In the genomic region with DNA sequence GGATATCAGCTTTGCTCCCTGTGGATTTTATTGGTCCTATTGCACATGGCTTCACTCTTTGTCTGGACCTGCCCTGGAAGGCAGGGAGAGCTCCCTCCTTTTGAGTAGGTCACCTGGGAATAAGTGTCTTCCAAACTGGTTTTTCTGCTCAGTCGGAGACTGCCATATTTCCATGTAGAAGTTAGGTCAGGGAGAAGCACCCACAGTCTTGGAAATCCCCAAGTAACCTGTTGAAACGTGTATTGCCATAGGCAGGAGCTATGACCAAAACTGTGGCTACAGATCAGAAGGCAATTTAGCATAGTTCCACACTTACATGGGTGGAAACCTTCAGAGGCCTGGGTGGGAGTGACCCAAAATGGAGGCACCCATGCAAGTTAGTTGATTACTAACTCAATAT, we compare ENCODE assay signal across 28 cellular contexts. TPM values are rescaled to one million over a fixed set of nuclear protein-coding genes. Genes with fewer than 3 reads are reported as not detected.
DNase-seq lines count a peak whose midpoint lies in the region; ATAC-seq, FAIRE-seq and TF ChIP-seq lines count a peak whose summit lies in the region.
"Had no signal": no experiment of that assay in that cellular context is flagged by ENCODE, and none has a peak within 500 bp of the region (broad histone marks: within the 10 kb centered on the region; RNA-seq: fewer than 3 reads in every experiment).

No MANE protein-coding gene starts in this region.

- no peaks in the 10 kb centered on the region for H3K9me1 ChIP-seq in keratinocyte (ENCODE audit: control insufficient read depth, extremely low read depth, insufficient read depth, low read length)

- dilution Hi-C loops in keratinocyte (cut with MboI; ENCODE audit: extremely low pct_ligation_motif_present, low sequenced_read_pairs): no loop called here

- H3K27ac ChIP-seq in keratinocyte (ENCODE audit: control insufficient read depth, insufficient read depth, low read length): peak overlapping the region; percentile 74
- H3K27ac ChIP-seq in tibial artery: peak overlapping the region; percentile 24 to 96
- peak overlapping the region in 1 of 2 donors; percentile 40 for H3K27ac ChIP-seq in aorta (ENCODE audit: low read depth in 1 of 2, low read length in 2 of 2)
- H3K27ac ChIP-seq: 22Rv1, BLaER1, GM23248, SJCRH30 had no signal

- H3K36me3 Mint-ChIP-seq in activated naive CD4-positive, alpha-beta T cell treated with anti-CD3 and anti-CD28 coated beads, Interleukin-2, amount 50 U/mL, for 72 hours: peaks cover 0 to 5% of the 10 kb centered on the region in 2 donors

- H3K4me3 ChIP-seq in bronchial epithelial cell (ENCODE audit: low read depth, low read length) (no peak overlapping the region), keratinocyte (ENCODE audit: control insufficient read depth in 2 of 3, extremely low read depth in 1 of 3, insufficient read depth in 2 of 3, low read depth in 1 of 3, low read length in 3 of 3) (no peak overlapping the region), tibial artery (no peak overlapping the region), aorta (ENCODE audit: low read length in 2 of 2) (no peak overlapping the region)
- H3K4me3 ChIP-seq: BLaER1, GM23248, K562, SJCRH30 had no signal

- DNase-seq in DMS53 (lab: John Stamatoyannopoulos, UW) (peak; percentile 20), DMS53 treated with DMSO at 0.1 percent for 48 hours (lab: John Stamatoyannopoulos, UW; ENCODE audit: unreplicated experiment) (no peak), bronchial epithelial cell (ENCODE audit: low read depth) (peak; percentile 99), keratinocyte (ENCODE audit: low read depth, low spot score) (peak; percentile 78), tibial artery (no peak), aorta (no peak)
- no peak for DNase-seq in activated naive CD4-positive, alpha-beta T cell treated with anti-CD3 and anti-CD28 coated beads, Interleukin-2, amount 50 U/mL, for 72 hours (ENCODE audit: low spot score in 2 of 2)
- DNase-seq: ACHN; CD4-positive, alpha-beta T cell; COR-L47; DND-41; HCEC 1CT; MM.1S; NCI-H1048; NCI-H1417 treated with DMSO at 0.1 percent for 48 hours; NCI-H187; NCI-H226; NCI-H774; NK-92 treated with Interleukin-12 subunit alpha and Interleukin-12 subunit beta, amount 100 ng/mL, for 24 hours; SJCRH30 had no signal

- ATAC-seq in aorta (ENCODE audit: low FRiP score): no peak
- no peak for ATAC-seq in activated naive CD4-positive, alpha-beta T cell treated with anti-CD3 and anti-CD28 coated beads, Interleukin-2, amount 50 U/mL, for 72 hours
- ATAC-seq in HG02642 (IDR thresholded peaks at IDR 0.05; ENCODE audit: poor library complexity, unreplicated experiment): no peak
- ATAC-seq: HepG2, K562, Panc1 had no signal

- H3K9ac ChIP-seq in keratinocyte (ENCODE audit: control insufficient read depth, extremely low read depth, insufficient read depth, low read length): peak overlapping the region; percentile 20
- H3K9ac ChIP-seq: BLaER1, GM23248 had no signal

- no peaks in the 10 kb centered on the region for H3K9me3 Mint-ChIP-seq in activated naive CD4-positive, alpha-beta T cell treated with anti-CD3 and anti-CD28 coated beads, Interleukin-2, amount 50 U/mL, for 72 hours
- H3K9me3 Mint-ChIP-seq: CD4-positive, alpha-beta T cell had no signal

- FAIRE-seq in bronchial epithelial cell (lab: Jason Lieb, UNC) (no peak), keratinocyte (lab: Jason Lieb, UNC) (peak; percentile 97)
- FAIRE-seq: GM12892, HepG2, K562 had no signal

- H3K4me2 ChIP-seq in keratinocyte (ENCODE audit: control insufficient read depth, extremely low read depth, insufficient read depth, low read depth, low read length): peak overlapping the region; percentile 80
- H3K4me2 ChIP-seq: BLaER1 had no signal

- H3K36me3 ChIP-seq in bronchial epithelial cell (ENCODE audit: control insufficient read depth, insufficient read depth, low read length) (no peaks in the 10 kb centered on the region), keratinocyte (ENCODE audit: control insufficient read depth in 2 of 2, extremely low read depth in 1 of 2, insufficient read depth in 2 of 2, low read length in 2 of 2) (no peaks in the 10 kb centered on the region), tibial artery (no peaks in the 10 kb centered on the region), aorta (ENCODE audit: control insufficient read depth in 1 of 2, insufficient read depth in 2 of 2, low read length in 1 of 2) (no peaks in the 10 kb centered on the region)
- H3K36me3 ChIP-seq: BLaER1, SJCRH30 had no signal

- H3K27ac Mint-ChIP-seq in activated naive CD4-positive, alpha-beta T cell treated with anti-CD3 and anti-CD28 coated beads, Interleukin-2, amount 50 U/mL, for 72 hours: no peak overlapping the region
- H3K27ac Mint-ChIP-seq: CD4-positive, alpha-beta T cell had no signal

- H3K79me2 ChIP-seq in keratinocyte (ENCODE audit: control insufficient read depth, insufficient read depth, low read length): peaks cover 13% of the 10 kb centered on the region

- H3K4me1 ChIP-seq in keratinocyte (ENCODE audit: control insufficient read depth, extremely low read depth, insufficient read depth, low read length): peaks cover 77% of the 10 kb centered on the region
- peaks cover 0 to 65% (median 42%) of the 10 kb centered on the region in 4 donors for H3K4me1 ChIP-seq in tibial artery
- peaks cover 4 to 18% of the 10 kb centered on the region in 2 donors for H3K4me1 ChIP-seq in aorta (ENCODE audit: control insufficient read depth in 1 of 2, insufficient read depth in 2 of 2, low read length in 2 of 2)

- intact Hi-C loops in tibial artery (cut with DNase I; ENCODE audit: low total_unique reads): loop anchor here (10.0 kb wide), 2 partner anchors 152 to 302 kb away; partner anchors contain the start of gene GADD45A
- intact Hi-C loops in aorta (cut with DNase I): loop anchor here in 1 of 2 donors (10.0 kb wide), 2 partner anchors 132 to 388 kb away; no protein-coding TSS in a partner anchor

- TF ChIP-seq CTCF in bronchial epithelial cell (IDR thresholded peaks at IDR 0.05; ENCODE audit: insufficient read depth, low read length, severe bottlenecking) (no peak), keratinocyte (optimal IDR thresholded peaks at IDR 0.05 in 1 of 3, IDR thresholded peaks at IDR 0.05 in 1 of 3, conservative IDR thresholded peaks at IDR 0.05 in 1 of 3; ENCODE audit: extremely low read depth in 1 of 3, insufficient read depth in 2 of 3, low read length in 3 of 3) (no peak), tibial artery (IDR thresholded peaks at IDR 0.05) (no peak)

- no peaks in the 10 kb centered on the region for H4K20me1 ChIP-seq in keratinocyte (ENCODE audit: control insufficient read depth, extremely low read depth, insufficient read depth, low read length)

- H3K9me3 ChIP-seq in keratinocyte (ENCODE audit: control insufficient read depth, low read depth, low read length): no peaks in the 10 kb centered on the region
- no peaks in the 10 kb centered on the region for H3K9me3 ChIP-seq in tibial artery
- no peaks in the 10 kb centered on the region for H3K9me3 ChIP-seq in aorta (ENCODE audit: control insufficient read depth, low read length)
- H3K9me3 ChIP-seq: BLaER1, SJCRH30 had no signal

- 79 to 88% methylated on average over 2 of the region's 2 CpGs for WGBS in aorta, 2 donors

- no peaks in the 10 kb centered on the region for H3K27me3 ChIP-seq in bronchial epithelial cell (ENCODE audit: control insufficient read depth, insufficient read depth, low read length)
- H3K27me3 ChIP-seq in keratinocyte (ENCODE audit: control insufficient read depth, extremely low read depth, insufficient read depth, low read length): no peaks in the 10 kb centered on the region
- no peaks in the 10 kb centered on the region for H3K27me3 ChIP-seq in tibial artery
- H3K27me3 ChIP-seq in aorta (ENCODE audit: control insufficient read depth in 1 of 2, insufficient read depth in 2 of 2, low read length in 1 of 2): no peaks in the 10 kb centered on the region
- H3K27me3 ChIP-seq: SJCRH30 had no signal

- H2AFZ ChIP-seq in keratinocyte (ENCODE audit: control insufficient read depth, low read length): no peak overlapping the region
- H2AFZ ChIP-seq: GM23248 had no signal

RNA-seq across cellular contexts. Expression of gene GNG12, which starts 3.5 kb away (rescaled TPM):
- total RNA-seq in bronchial epithelial cell (75.3 and 88.3 TPM in 2 replicates), aorta (100 to 1,000 TPM; 123 to 175 TPM)
- polyA plus RNA-seq in keratinocyte (147 to 208 TPM (median 148 TPM) in 3 replicates), aorta (10 to 100 TPM; 84.9 to 96.8 TPM)
- 16.4 TPM for polyA plus RNA-seq in keratinocyte (2011; ENCODE audit: low read depth)
- polyA plus RNA-seq in keratinocyte (2011; cell fraction: cytosol; rRNA removed): 140 and 266 TPM in 2 replicates
- 81.5 and 104 TPM in 2 replicates for polyA plus RNA-seq in keratinocyte (2011; cell fraction: nucleus; rRNA removed)
- polyA plus RNA-seq in keratinocyte (2012; ENCODE audit: low replicate concordance): 54.5 and 130 TPM in 2 replicates
- 107 to 201 TPM (median 132 TPM) in 3 replicates for polyA minus RNA-seq in keratinocyte
- 149 TPM for polyA minus RNA-seq in keratinocyte (2011; cell fraction: cytosol; rRNA and poly(A)+ RNA removed)
- polyA minus RNA-seq in keratinocyte (2011; cell fraction: nucleus; rRNA and poly(A)+ RNA removed): 61.2 and 122 TPM in 2 replicates
- total RNA-seq in activated naive CD4-positive, alpha-beta T cell treated with anti-CD3 and anti-CD28 coated beads, Interleukin-2, amount 50 U/mL, for 72 hours: under 1 TPM in 1 of 2 donors, not detected in 1; 0.23 TPM
- total RNA-seq: CD4-positive, alpha-beta T cell had no signal

Comparison
In these comparisons a context has a peak if more than half of its experiments do, and no peak if none do; other contexts are left out.
1. DNase-seq: peak in DMS53 (single experiment), bronchial epithelial cell (single experiment) and keratinocyte (single experiment); none in DMS53 treated with DMSO at 0.1 percent for 48 hours (single experiment), tibial artery (0 of 2), aorta (0 of 2) and activated naive CD4-positive, alpha-beta T cell treated with anti-CD3 and anti-CD28 coated beads, Interleukin-2, amount 50 U/mL, for 72 hours (0 of 2).
2. RNA of gene GNG12, which starts 3.5 kb away (total RNA-seq): 123 to 175 TPM in aorta and 75.3 to 88.3 TPM in bronchial epithelial cell; 0.23 TPM in activated naive CD4-positive, alpha-beta T cell treated with anti-CD3 and anti-CD28 coated beads, Interleukin-2, amount 50 U/mL, for 72 hours; every median in the first group is over 10 times any median in the second.